1 cellular context compared by ENCODE assay signal in genomic region chr4:23877758-23878229, GRCh38.
TF ChIP-seq lines count a peak whose summit lies in the region.

No MANE protein-coding gene starts in this region.

TF ChIP-seq in HepG2, 621 proteins besides CTCF, POLR2A, EP300 and RAD21 (continued from another document):
- TF ChIP-seq CREM (IDR thresholded peaks at IDR 0.05) (peak; percentile 86), CREM (CRISPR knock-in tag; IDR thresholded peaks at IDR 0.05) (no peak), HNRNPK (IDR thresholded peaks at IDR 0.05; ENCODE audit: low read depth, low read length, poor library complexity, severe bottlenecking) (no peak), BCL3 (CRISPR knock-in tag; IDR thresholded peaks at IDR 0.05) (no peak), POGK (CRISPR knock-in tag; conservative IDR thresholded peaks at IDR 0.05) (no peak), HDAC1 (CRISPR knock-in tag; IDR thresholded peaks at IDR 0.05) (peak; percentile 86), CREBL2 (CRISPR knock-in tag; IDR thresholded peaks at IDR 0.05; ENCODE audit: borderline replicate concordance) (no peak)
